In genomic region chrX:110417128-110417527, GRCh38 we compare ENCODE assay signal across 24 cellular contexts. TPM values are rescaled to one million over a fixed set of nuclear protein-coding genes. Genes with fewer than 3 reads are reported as not detected.
DNase-seq lines count a peak whose midpoint lies in the region; TF ChIP-seq lines count a peak whose summit lies in the region.
"Had no signal": no experiment of that assay in that cellular context is flagged by ENCODE, and none has a peak within 500 bp of the region (broad histone marks: within the 10 kb centered on the region; RNA-seq: fewer than 3 reads in every experiment).

No MANE protein-coding gene starts in this region.

- TF ChIP-seq CTCF in neural crest cell (conservative IDR thresholded peaks at IDR 0.05) (no peak), smooth muscle cell (IDR thresholded peaks at IDR 0.05; ENCODE audit: borderline replicate concordance, insufficient read depth, poor library complexity, severe bottlenecking) (no peak), Peyer's patch (IDR thresholded peaks at IDR 0.05) (no peak)

- WGBS in smooth muscle cell (ENCODE audit: low lambda C conversion rate), result 89% methylated on average over 4 of the region's 4 CpGs

- H3K27me3 ChIP-seq in Karpas-422 (ENCODE audit: low read length) (no peaks in the 10 kb centered on the region), smooth muscle cell (ENCODE audit: low read depth) (no peaks in the 10 kb centered on the region), Peyer's patch (no peaks in the 10 kb centered on the region)
- H3K27me3 ChIP-seq: SJCRH30 had no signal

- H3K9me3 ChIP-seq in Karpas-422 (ENCODE audit: low read length) (no peaks in the 10 kb centered on the region), smooth muscle cell (replicated peaks; ENCODE audit: low read depth) (no peaks in the 10 kb centered on the region), Peyer's patch (no peaks in the 10 kb centered on the region)
- H3K9me3 ChIP-seq: A549, BLaER1, SJCRH30 had no signal

- H3K9me3 Mint-ChIP-seq in neural crest cell, result no peaks in the 10 kb centered on the region
- H3K9me3 Mint-ChIP-seq: CD4-positive, alpha-beta T cell had no signal

- H3K27ac Mint-ChIP-seq in neural crest cell (ENCODE audit: unreplicated experiment), result peak overlapping the region; percentile 60
- H3K27ac Mint-ChIP-seq: CD4-positive, alpha-beta T cell had no signal

- H3K4me1 Mint-ChIP-seq in neural crest cell, result peaks cover 51% of the 10 kb centered on the region

- no peaks in the 10 kb centered on the region for H4K20me1 ChIP-seq in Karpas-422 (ENCODE audit: insufficient read depth, low read depth, low read length)
- H4K20me1 ChIP-seq in smooth muscle cell (ENCODE audit: low read depth), result no peaks in the 10 kb centered on the region

- H3K9ac ChIP-seq in Karpas-422 (ENCODE audit: low read length) (no peak overlapping the region), smooth muscle cell (ENCODE audit: low read depth) (no peak overlapping the region)
- H3K9ac ChIP-seq: BLaER1, KMS-11 had no signal

- H3K4me2 ChIP-seq in Karpas-422 (ENCODE audit: low read depth, low read length, poor library complexity, severe bottlenecking), result no peak overlapping the region
- H3K4me2 ChIP-seq in smooth muscle cell, result no peak overlapping the region
- H3K4me2 ChIP-seq: A549, BLaER1, KMS-11 had no signal

- no peaks in the 10 kb centered on the region for H3K36me3 ChIP-seq in Karpas-422 (ENCODE audit: insufficient read depth, low read length)
- H3K36me3 ChIP-seq in smooth muscle cell (ENCODE audit: low read depth), result no peaks in the 10 kb centered on the region
- H3K36me3 ChIP-seq in Peyer's patch, result no peaks in the 10 kb centered on the region
- H3K36me3 ChIP-seq: BLaER1, SJCRH30 had no signal

- H2AFZ ChIP-seq in Karpas-422 (ENCODE audit: low read length), result no peak overlapping the region
- no peak overlapping the region for H2AFZ ChIP-seq in smooth muscle cell (ENCODE audit: low read depth)

- DNase-seq in Ammon's horn (ENCODE audit: low spot score), result peak; percentile 33
- peak; percentile 38 for DNase-seq in Karpas-422
- DNase-seq in fibroblast of peridontal ligament (ENCODE audit: extremely low read depth), result peak; percentile 32
- DNase-seq in neural crest cell (ENCODE audit: low read depth, low spot score), result no peak
- no peak for DNase-seq in smooth muscle cell (lab: John Stamatoyannopoulos, UW; ENCODE audit: unreplicated experiment)
- no peak for DNase-seq in posterior vena cava (ENCODE audit: low spot score)
- DNase-seq in Peyer's patch, result no peak
- DNase-seq: CD4-positive, alpha-beta T cell; COR-L47; DMS79; GOT3; HCEC 1CT; NCI-H1105; NCI-H146; NCI-H2029 treated with DMSO at 0.1 percent for 48 hours; NCI-H2171 treated with DMSO at 0.1 percent for 48 hours; NCI-H446 treated with DMSO at 0.1 percent for 48 hours; NCI-H748 treated with DMSO at 0.1 percent for 48 hours; SJCRH30; SW 1271 had no signal

- H3K4me3 ChIP-seq in Karpas-422 (ENCODE audit: low read length) (no peak overlapping the region), smooth muscle cell (no peak overlapping the region), Peyer's patch (no peak overlapping the region)
- H3K4me3 ChIP-seq: A549, BLaER1 had no signal

- intact Hi-C loops in posterior vena cava (cut with DNase I), result loop anchor here in 1 of 2 donors (10.0 kb wide), 2 partner anchors 102 to 262 kb away; partner anchors contain the start of gene AMMECR1

- no peak for TF ChIP-seq POLR2A in Peyer's patch (IDR thresholded peaks at IDR 0.05)

- H3F3A ChIP-seq in smooth muscle cell (ENCODE audit: low read depth), result no peaks in the 10 kb centered on the region

- H3K9me2 ChIP-seq in Karpas-422 (replicated peaks; ENCODE audit: insufficient read depth, low read length), result no peaks in the 10 kb centered on the region

- H3K4me1 ChIP-seq in Karpas-422 (ENCODE audit: low read length) (peaks cover 23% of the 10 kb centered on the region), smooth muscle cell (ENCODE audit: low read depth) (peaks cover 6% of the 10 kb centered on the region), Peyer's patch (no peaks in the 10 kb centered on the region)
- H3K4me1 ChIP-seq: BLaER1 had no signal

- H3K36me3 Mint-ChIP-seq in neural crest cell (ENCODE audit: low read depth), result no peaks in the 10 kb centered on the region

- H3K4me3 Mint-ChIP-seq in neural crest cell, result no peak overlapping the region
- H3K4me3 Mint-ChIP-seq: CD4-positive, alpha-beta T cell had no signal

- no peaks in the 10 kb centered on the region for H3K79me2 ChIP-seq in Karpas-422 (ENCODE audit: low read length)
- H3K79me2 ChIP-seq in smooth muscle cell (ENCODE audit: low read depth), result no peaks in the 10 kb centered on the region

- peaks cover 7% of the 10 kb centered on the region for H3K27me3 Mint-ChIP-seq in neural crest cell (ENCODE audit: low read depth)
- H3K27me3 Mint-ChIP-seq: CD4-positive, alpha-beta T cell had no signal

- H3K27ac ChIP-seq in Karpas-422 (ENCODE audit: low read length), result no peak overlapping the region
- H3K27ac ChIP-seq in smooth muscle cell (ENCODE audit: low read depth), result no peak overlapping the region
- no peak overlapping the region for H3K27ac ChIP-seq in Peyer's patch
- H3K27ac ChIP-seq: A549, BLaER1, KMS-11 had no signal

RNA-seq across cellular contexts. Expression of gene RTL9, which starts 58.5 kb away (rescaled TPM):
- total RNA-seq in Karpas-422 (2014; rRNA removed; shearing (Covaris generic); ENCODE audit: low replicate concordance), result 0.07 TPM in 1 of 2 replicates, not detected in the other
- total RNA-seq in neural crest cell, result 0.30 and 0.37 TPM in 2 replicates
- 0.18 and 0.49 TPM in 2 replicates for total RNA-seq in smooth muscle cell
- polyA plus RNA-seq in smooth muscle cell, result 0.21 TPM in 1 of 2 replicates, not detected in the other
- under 1 TPM; 0.19 to 0.28 TPM for total RNA-seq in posterior vena cava
- total RNA-seq in Peyer's patch, result not detected
- total RNA-seq: CD4-positive, alpha-beta T cell; OCI-LY7 had no signal

Comparison
In these comparisons a context has a peak if more than half of its experiments do, and no peak if none do; other contexts are left out.
1. DNase-seq: peak in Ammon's horn (single experiment), Karpas-422 (single experiment) and fibroblast of peridontal ligament (single experiment); none in neural crest cell (single experiment), smooth muscle cell (single experiment), posterior vena cava (single experiment) and Peyer's patch (0 of 3).